Comparison of ENCODE assay signal across 1 cellular context in the genomic region with DNA sequence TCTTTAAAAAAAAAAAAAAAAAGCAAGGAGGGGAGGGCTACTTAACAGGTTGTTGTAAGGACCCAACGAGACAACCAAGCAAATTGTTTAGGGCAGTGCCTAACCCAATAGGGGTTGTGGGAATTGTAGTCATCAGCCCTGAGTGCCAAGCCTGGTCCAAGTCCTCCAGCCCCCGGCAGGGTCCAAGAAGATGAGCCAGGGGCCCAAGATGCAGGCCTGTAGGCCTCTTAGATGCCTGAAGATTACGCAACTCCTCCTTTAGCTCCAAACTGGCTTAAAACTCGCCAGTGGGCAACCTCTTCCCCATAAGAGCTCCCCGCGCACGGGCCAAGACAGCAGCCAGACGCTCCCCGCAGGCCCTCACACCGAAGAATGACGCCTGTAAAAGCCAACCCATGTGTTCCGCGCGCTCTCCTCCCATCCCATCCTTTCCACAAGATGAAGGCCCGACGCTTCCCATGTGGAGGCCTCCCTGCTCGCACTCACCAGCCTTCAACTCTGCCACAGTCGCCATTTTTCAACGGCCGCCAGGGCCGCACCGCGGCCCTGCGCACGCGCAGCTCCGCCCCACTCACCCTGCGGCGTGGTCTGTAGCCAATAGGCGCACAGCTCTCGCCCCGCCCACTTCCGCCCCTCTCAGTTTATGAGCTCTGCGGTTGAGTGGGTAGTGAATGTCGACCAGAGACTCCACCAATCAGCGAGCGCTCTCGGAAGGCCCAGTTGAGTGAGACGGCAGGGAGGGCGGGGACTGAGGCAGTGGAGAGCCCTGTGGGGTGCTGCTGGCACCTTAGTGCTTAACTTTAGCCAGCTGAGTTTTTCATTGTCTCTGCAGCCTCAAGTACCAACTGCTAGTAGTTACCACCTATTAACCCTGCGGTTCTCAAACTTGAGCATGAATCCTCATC.
A peak's percentile ranks its signal among the peaks of the same experiment; 100 is the strongest.
TF ChIP-seq lines count a peak whose summit lies in the region.

TSS of gene CEP20 (minus strand) at position 532 of the 905 bp plus-strand sequence. CDS start at position 514, 18 bp downstream.

TF ChIP-seq in K562, 482 proteins besides CTCF, POLR2A, EP300 and RAD21 (continued from another document and continues in another):
- TF ChIP-seq, protein P1, sequence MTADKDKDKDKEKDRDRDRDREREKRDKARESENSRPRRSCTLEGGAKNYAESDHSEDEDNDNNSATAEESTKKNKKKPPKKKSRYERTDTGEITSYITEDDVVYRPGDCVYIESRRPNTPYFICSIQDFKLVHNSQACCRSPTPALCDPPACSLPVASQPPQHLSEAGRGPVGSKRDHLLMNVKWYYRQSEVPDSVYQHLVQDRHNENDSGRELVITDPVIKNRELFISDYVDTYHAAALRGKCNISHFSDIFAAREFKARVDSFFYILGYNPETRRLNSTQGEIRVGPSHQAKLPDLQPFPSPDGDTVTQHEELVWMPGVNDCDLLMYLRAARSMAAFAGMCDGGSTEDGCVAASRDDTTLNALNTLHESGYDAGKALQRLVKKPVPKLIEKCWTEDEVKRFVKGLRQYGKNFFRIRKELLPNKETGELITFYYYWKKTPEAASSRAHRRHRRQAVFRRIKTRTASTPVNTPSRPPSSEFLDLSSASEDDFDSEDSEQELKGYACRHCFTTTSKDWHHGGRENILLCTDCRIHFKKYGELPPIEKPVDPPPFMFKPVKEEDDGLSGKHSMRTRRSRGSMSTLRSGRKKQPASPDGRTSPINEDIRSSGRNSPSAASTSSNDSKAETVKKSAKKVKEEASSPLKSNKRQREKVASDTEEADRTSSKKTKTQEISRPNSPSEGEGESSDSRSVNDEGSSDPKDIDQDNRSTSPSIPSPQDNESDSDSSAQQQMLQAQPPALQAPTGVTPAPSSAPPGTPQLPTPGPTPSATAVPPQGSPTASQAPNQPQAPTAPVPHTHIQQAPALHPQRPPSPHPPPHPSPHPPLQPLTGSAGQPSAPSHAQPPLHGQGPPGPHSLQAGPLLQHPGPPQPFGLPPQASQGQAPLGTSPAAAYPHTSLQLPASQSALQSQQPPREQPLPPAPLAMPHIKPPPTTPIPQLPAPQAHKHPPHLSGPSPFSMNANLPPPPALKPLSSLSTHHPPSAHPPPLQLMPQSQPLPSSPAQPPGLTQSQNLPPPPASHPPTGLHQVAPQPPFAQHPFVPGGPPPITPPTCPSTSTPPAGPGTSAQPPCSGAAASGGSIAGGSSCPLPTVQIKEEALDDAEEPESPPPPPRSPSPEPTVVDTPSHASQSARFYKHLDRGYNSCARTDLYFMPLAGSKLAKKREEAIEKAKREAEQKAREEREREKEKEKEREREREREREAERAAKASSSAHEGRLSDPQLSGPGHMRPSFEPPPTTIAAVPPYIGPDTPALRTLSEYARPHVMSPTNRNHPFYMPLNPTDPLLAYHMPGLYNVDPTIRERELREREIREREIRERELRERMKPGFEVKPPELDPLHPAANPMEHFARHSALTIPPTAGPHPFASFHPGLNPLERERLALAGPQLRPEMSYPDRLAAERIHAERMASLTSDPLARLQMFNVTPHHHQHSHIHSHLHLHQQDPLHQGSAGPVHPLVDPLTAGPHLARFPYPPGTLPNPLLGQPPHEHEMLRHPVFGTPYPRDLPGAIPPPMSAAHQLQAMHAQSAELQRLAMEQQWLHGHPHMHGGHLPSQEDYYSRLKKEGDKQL (CRISPR knock-in tag; IDR thresholded peaks at IDR 0.05; ENCODE audit: borderline replicate concordance): no peak
- no peak for TF ChIP-seq MAFG (tag; conservative IDR thresholded peaks at IDR 0.05)
- TF ChIP-seq TRIM28 (IDR thresholded peaks at IDR 0.05): no peak
- no peak for TF ChIP-seq ZNF274 (IDR thresholded peaks at IDR 0.05; ENCODE audit: borderline replicate concordance, low read depth, low read length)
- peak; percentile 41 for TF ChIP-seq FIP1L1 (IDR thresholded peaks at IDR 0.05; ENCODE audit: low read depth, low read length, poor library complexity, severe bottlenecking)
- no peak for TF ChIP-seq ARID2 (IDR thresholded peaks at IDR 0.05)
- no peak for TF ChIP-seq ZNF699 (CRISPR knock-in tag; IDR thresholded peaks at IDR 0.05; ENCODE audit: insufficient replicate concordance)
- TF ChIP-seq SETDB1 (IDR thresholded peaks at IDR 0.05; ENCODE audit: low read length): no peak
- TF ChIP-seq ZBTB17 (CRISPR knock-in tag; IDR thresholded peaks at IDR 0.05): no peak
- TF ChIP-seq, protein P2, sequence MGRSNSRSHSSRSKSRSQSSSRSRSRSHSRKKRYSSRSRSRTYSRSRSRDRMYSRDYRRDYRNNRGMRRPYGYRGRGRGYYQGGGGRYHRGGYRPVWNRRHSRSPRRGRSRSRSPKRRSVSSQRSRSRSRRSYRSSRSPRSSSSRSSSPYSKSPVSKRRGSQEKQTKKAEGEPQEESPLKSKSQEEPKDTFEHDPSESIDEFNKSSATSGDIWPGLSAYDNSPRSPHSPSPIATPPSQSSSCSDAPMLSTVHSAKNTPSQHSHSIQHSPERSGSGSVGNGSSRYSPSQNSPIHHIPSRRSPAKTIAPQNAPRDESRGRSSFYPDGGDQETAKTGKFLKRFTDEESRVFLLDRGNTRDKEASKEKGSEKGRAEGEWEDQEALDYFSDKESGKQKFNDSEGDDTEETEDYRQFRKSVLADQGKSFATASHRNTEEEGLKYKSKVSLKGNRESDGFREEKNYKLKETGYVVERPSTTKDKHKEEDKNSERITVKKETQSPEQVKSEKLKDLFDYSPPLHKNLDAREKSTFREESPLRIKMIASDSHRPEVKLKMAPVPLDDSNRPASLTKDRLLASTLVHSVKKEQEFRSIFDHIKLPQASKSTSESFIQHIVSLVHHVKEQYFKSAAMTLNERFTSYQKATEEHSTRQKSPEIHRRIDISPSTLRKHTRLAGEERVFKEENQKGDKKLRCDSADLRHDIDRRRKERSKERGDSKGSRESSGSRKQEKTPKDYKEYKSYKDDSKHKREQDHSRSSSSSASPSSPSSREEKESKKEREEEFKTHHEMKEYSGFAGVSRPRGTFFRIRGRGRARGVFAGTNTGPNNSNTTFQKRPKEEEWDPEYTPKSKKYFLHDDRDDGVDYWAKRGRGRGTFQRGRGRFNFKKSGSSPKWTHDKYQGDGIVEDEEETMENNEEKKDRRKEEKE (IDR thresholded peaks at IDR 0.05; ENCODE audit: borderline replicate concordance in 1 of 2, control insufficient read depth in 1 of 2, low read depth in 2 of 2, low read length in 1 of 2): no peak
- no peak for TF ChIP-seq ZNF324 (CRISPR knock-in tag; IDR thresholded peaks at IDR 0.05)
- TF ChIP-seq, protein P3, sequence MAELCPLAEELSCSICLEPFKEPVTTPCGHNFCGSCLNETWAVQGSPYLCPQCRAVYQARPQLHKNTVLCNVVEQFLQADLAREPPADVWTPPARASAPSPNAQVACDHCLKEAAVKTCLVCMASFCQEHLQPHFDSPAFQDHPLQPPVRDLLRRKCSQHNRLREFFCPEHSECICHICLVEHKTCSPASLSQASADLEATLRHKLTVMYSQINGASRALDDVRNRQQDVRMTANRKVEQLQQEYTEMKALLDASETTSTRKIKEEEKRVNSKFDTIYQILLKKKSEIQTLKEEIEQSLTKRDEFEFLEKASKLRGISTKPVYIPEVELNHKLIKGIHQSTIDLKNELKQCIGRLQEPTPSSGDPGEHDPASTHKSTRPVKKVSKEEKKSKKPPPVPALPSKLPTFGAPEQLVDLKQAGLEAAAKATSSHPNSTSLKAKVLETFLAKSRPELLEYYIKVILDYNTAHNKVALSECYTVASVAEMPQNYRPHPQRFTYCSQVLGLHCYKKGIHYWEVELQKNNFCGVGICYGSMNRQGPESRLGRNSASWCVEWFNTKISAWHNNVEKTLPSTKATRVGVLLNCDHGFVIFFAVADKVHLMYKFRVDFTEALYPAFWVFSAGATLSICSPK (IDR thresholded peaks at IDR 0.05; ENCODE audit: borderline replicate concordance): no peak
- TF ChIP-seq MCM2 (IDR thresholded peaks at IDR 0.05; ENCODE audit: low read depth): no peak
- TF ChIP-seq KHSRP (IDR thresholded peaks at IDR 0.05): no peak
- TF ChIP-seq, protein P4, sequence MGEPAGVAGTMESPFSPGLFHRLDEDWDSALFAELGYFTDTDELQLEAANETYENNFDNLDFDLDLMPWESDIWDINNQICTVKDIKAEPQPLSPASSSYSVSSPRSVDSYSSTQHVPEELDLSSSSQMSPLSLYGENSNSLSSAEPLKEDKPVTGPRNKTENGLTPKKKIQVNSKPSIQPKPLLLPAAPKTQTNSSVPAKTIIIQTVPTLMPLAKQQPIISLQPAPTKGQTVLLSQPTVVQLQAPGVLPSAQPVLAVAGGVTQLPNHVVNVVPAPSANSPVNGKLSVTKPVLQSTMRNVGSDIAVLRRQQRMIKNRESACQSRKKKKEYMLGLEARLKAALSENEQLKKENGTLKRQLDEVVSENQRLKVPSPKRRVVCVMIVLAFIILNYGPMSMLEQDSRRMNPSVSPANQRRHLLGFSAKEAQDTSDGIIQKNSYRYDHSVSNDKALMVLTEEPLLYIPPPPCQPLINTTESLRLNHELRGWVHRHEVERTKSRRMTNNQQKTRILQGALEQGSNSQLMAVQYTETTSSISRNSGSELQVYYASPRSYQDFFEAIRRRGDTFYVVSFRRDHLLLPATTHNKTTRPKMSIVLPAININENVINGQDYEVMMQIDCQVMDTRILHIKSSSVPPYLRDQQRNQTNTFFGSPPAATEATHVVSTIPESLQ (CRISPR knock-in tag; IDR thresholded peaks at IDR 0.05): 0 out of 2 replicates have a peak, but pooled peaks have one; percentile 13
- TF ChIP-seq, protein P5, sequence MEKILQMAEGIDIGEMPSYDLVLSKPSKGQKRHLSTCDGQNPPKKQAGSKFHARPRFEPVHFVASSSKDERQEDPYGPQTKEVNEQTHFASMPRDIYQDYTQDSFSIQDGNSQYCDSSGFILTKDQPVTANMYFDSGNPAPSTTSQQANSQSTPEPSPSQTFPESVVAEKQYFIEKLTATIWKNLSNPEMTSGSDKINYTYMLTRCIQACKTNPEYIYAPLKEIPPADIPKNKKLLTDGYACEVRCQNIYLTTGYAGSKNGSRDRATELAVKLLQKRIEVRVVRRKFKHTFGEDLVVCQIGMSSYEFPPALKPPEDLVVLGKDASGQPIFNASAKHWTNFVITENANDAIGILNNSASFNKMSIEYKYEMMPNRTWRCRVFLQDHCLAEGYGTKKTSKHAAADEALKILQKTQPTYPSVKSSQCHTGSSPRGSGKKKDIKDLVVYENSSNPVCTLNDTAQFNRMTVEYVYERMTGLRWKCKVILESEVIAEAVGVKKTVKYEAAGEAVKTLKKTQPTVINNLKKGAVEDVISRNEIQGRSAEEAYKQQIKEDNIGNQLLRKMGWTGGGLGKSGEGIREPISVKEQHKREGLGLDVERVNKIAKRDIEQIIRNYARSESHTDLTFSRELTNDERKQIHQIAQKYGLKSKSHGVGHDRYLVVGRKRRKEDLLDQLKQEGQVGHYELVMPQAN (IDR thresholded peaks at IDR 0.05; ENCODE audit: borderline replicate concordance): peak; percentile 62; the same call in 1 of the 2 replicates
- peak; percentile 91 for TF ChIP-seq SUPT5H (IDR thresholded peaks at IDR 0.05)
- no peak for TF ChIP-seq PRPF4 (IDR thresholded peaks at IDR 0.05; ENCODE audit: insufficient read depth, low read depth, low read length, poor library complexity, severe bottlenecking)
- TF ChIP-seq FOXA1 (IDR thresholded peaks at IDR 0.05; ENCODE audit: borderline replicate concordance): no peak
- no peak for TF ChIP-seq ZNF318 (IDR thresholded peaks at IDR 0.05; ENCODE audit: borderline replicate concordance in 1 of 2, low read depth in 1 of 2)
- TF ChIP-seq ILF3 (IDR thresholded peaks at IDR 0.05; ENCODE audit: borderline replicate concordance): no peak
- TF ChIP-seq NCOR1 (IDR thresholded peaks at IDR 0.05): no peak
- no peak for TF ChIP-seq RAD51 (IDR thresholded peaks at IDR 0.05; ENCODE audit: borderline replicate concordance, low read depth)
- TF ChIP-seq MAFK (IDR thresholded peaks at IDR 0.05; ENCODE audit: low read length): no peak
- TF ChIP-seq RBM15 (IDR thresholded peaks at IDR 0.05; ENCODE audit: insufficient read depth, low read length): no peak
- no peak for TF ChIP-seq COPS2 (conservative IDR thresholded peaks at IDR 0.05)
- no peak for TF ChIP-seq PHF21A (IDR thresholded peaks at IDR 0.05; ENCODE audit: borderline replicate concordance, low read depth)
- no peak for TF ChIP-seq MIER1 (IDR thresholded peaks at IDR 0.05; ENCODE audit: low read depth)
- no peak for TF ChIP-seq NR3C1 (CRISPR knock-in tag; IDR thresholded peaks at IDR 0.05)
- TF ChIP-seq ZNF232 (CRISPR knock-in tag; IDR thresholded peaks at IDR 0.05): no peak
